ENCODE assay signal across 8 cellular contexts in genomic region chr3:20056727-20057611, GRCh38. TPM values are rescaled to one million over a fixed set of nuclear protein-coding genes. Genes with fewer than 3 reads are reported as not detected.
DNase-seq lines count a peak whose midpoint lies in the region; FAIRE-seq and TF ChIP-seq lines count a peak whose summit lies in the region.

No MANE protein-coding gene starts in this region.

- H3K27ac ChIP-seq in esophagus (ENCODE audit: low read depth in 2 of 2, low read length in 1 of 2) (peak overlapping the region; percentile 85 to 93), small intestine (ENCODE audit: low read depth in 1 of 2, low read length in 1 of 2) (peak overlapping the region in 1 of 2 donors; percentile 68)

- H3K4me1 ChIP-seq in esophagus (ENCODE audit: control insufficient read depth in 2 of 2, insufficient read depth in 2 of 2, low read length in 1 of 2) (peaks cover 0 to 15% of the 10 kb centered on the region in 2 donors), small intestine (ENCODE audit: control insufficient read depth in 2 of 2, insufficient read depth in 1 of 2, low read depth in 1 of 2, low read length in 1 of 2) (peaks cover 4 to 23% of the 10 kb centered on the region in 2 donors)

- H3K4me3 ChIP-seq in LNCaP clone FGC (ENCODE audit: low read depth, low read length), result no peak overlapping the region; the same call in 1 of the 2 replicates
- peak overlapping the region in 1 of 2 donors; percentile 2 for H3K4me3 ChIP-seq in esophagus (ENCODE audit: low read depth in 1 of 2, low read length in 2 of 2)
- H3K4me3 ChIP-seq in small intestine (ENCODE audit: low read depth in 1 of 2, low read length in 2 of 2), result no peak overlapping the region

- H3K27me3 ChIP-seq in esophagus (ENCODE audit: control insufficient read depth in 1 of 2, insufficient read depth in 2 of 2, low read length in 2 of 2), result no peaks in the 10 kb centered on the region
- no peaks in the 10 kb centered on the region for H3K27me3 ChIP-seq in small intestine (ENCODE audit: control insufficient read depth in 2 of 2, insufficient read depth in 2 of 2, low read length in 2 of 2)

- no peak for FAIRE-seq in small intestine (lab: Jason Lieb, UNC)

- no peak for TF ChIP-seq CTCF in LNCaP clone FGC (IDR thresholded peaks at IDR 0.05; ENCODE audit: control insufficient read depth, extremely low read depth, insufficient read depth)

- DNase-seq in stimulated activated CD4-positive, alpha-beta T cell treated with anti-CD3 and anti-CD28 coated beads, Interleukin-2, amount 100 ng/mL, for 24 hours, result peak; percentile 14 to 38
- no peak for DNase-seq in stimulated activated CD4-positive, alpha-beta T cell treated with anti-CD3 and anti-CD28 coated beads, Interleukin-4, amount 100 ng/mL, for 4 hours
- peak; percentile 85 for DNase-seq in LNCaP clone FGC (ENCODE audit: low read depth)
- peak; percentile 66 for DNase-seq in pulmonary artery endothelial cell (ENCODE audit: low read depth, low spot score)
- DNase-seq in retina, result no peak
- no peak for DNase-seq in small intestine
- no peak for DNase-seq in activated CD8-positive, alpha-beta memory T cell treated with anti-CD3 and anti-CD28 coated beads, Interleukin-2, amount 50 U/mL, for 4 hours

- 11 to 25% methylated on average over 5 of the region's 5 CpGs for WGBS in esophagus, 2 donors
- 36 to 53% (median 43%) methylated on average over 5 of the region's 5 CpGs for WGBS in small intestine, 3 donors

- no peaks in the 10 kb centered on the region for H3K9me3 ChIP-seq in esophagus (ENCODE audit: control insufficient read depth in 2 of 2, insufficient read depth in 1 of 2, low read depth in 1 of 2, low read length in 1 of 2)
- no peaks in the 10 kb centered on the region for H3K9me3 ChIP-seq in small intestine (ENCODE audit: control insufficient read depth, low read depth)

- H3K36me3 ChIP-seq in esophagus (ENCODE audit: control insufficient read depth in 2 of 2, insufficient read depth in 2 of 2, low read length in 1 of 2) (no peaks in the 10 kb centered on the region), small intestine (ENCODE audit: control insufficient read depth in 2 of 2, insufficient read depth in 2 of 2, low read length in 2 of 2) (no peaks in the 10 kb centered on the region)

RNA-seq across cellular contexts. Expression of gene KAT2B, which starts 16.7 kb away (rescaled TPM):
- 10 to 100 TPM; 11.9 to 20.1 TPM for polyA plus RNA-seq in esophagus
- 7.1 and 9.4 TPM in 2 replicates for total RNA-seq in pulmonary artery endothelial cell
- 10 to 100 TPM in 2 of 3 donors, 1 to 10 TPM in 1; 7.1 to 28.0 (median 23.5) TPM for polyA plus RNA-seq in small intestine

RNA-seq across cellular contexts. Expression of gene PP2D1, which starts 44.9 kb away (rescaled TPM):
- not detected for polyA plus RNA-seq in esophagus
- not detected in 2 replicates for total RNA-seq in pulmonary artery endothelial cell
- not detected for polyA plus RNA-seq in small intestine

Comparison
In these comparisons a context has a peak if more than half of its experiments do, and no peak if none do; other contexts are left out.
1. DNase-seq: peak in stimulated activated CD4-positive, alpha-beta T cell treated with anti-CD3 and anti-CD28 coated beads, Interleukin-2, amount 100 ng/mL, for 24 hours (2 of 2), LNCaP clone FGC (single experiment) and pulmonary artery endothelial cell (single experiment); none in stimulated activated CD4-positive, alpha-beta T cell treated with anti-CD3 and anti-CD28 coated beads, Interleukin-4, amount 100 ng/mL, for 4 hours (0 of 2), retina (single experiment), small intestine (single experiment) and activated CD8-positive, alpha-beta memory T cell treated with anti-CD3 and anti-CD28 coated beads, Interleukin-2, amount 50 U/mL, for 4 hours (single experiment).